In the genomic region with DNA sequence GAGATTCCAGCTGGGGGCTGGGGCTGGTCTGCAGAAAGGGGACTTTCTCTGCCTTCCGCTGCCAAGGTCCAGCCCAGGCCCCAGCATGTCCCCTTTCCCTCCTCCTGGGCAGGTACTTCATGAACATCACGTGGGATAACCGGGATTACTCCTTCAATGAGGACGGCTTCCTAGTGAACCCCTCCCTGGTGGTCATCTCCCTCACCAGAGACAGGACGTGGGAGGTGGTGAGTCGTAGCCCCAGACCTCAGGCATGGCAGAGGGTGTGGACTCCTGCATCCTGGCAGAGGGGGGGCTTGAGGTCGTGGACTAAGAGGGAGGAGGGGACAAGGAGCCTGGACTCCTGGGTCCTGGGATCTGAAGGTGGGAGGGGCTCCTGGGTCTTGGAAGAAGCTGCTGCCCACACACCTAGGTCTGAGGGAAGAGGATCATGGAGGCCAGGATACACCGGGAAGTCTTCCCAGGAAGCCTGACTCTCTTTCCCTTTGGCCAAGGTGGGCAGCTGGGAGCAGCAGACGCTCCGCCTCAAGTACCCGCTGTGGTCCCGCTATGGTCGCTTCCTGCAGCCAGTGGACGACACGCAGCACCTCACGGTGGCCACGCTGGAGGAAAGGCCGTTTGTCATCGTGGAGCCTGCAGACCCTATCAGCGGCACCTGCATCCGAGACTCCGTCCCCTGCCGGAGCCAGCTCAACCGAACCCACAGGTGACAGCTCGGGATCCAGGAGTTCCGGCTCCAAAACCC, we compare ENCODE assay signal across 13 cellular contexts. TPM values are rescaled to one million over a fixed set of nuclear protein-coding genes. Genes with fewer than 3 reads are reported as not detected.
A peak's percentile ranks its signal among the peaks of the same experiment; 100 is the strongest.
DNase-seq lines count a peak whose midpoint lies in the region; ATAC-seq and TF ChIP-seq lines count a peak whose summit lies in the region.
"Had no signal": no experiment of that assay in that cellular context is flagged by ENCODE, and none has a peak within 500 bp of the region (broad histone marks: within the 10 kb centered on the region; RNA-seq: fewer than 3 reads in every experiment).

No MANE protein-coding gene starts in this region.

- POLR2A ChIA-PET in activated CD4-positive, alpha-beta T cell treated with anti-CD3 and anti-CD28 coated beads, Interleukin-2, amount 10 ng/mL, durations not matched to agents 7 days and 5 days (lab: Charles Lee) = no interaction called here

- TF ChIP-seq EP300 in stomach (IDR thresholded peaks at IDR 0.05) = no peak

- H3K36me3 Mint-ChIP-seq in activated CD4-positive, alpha-beta T cell treated with anti-CD3 and anti-CD28 coated beads, Interleukin-2, amount 10 ng/mL, durations not matched to agents 7 days and 5 days (ENCODE audit: low read depth) = no peaks in the 10 kb centered on the region
- H3K36me3 Mint-ChIP-seq: activated CD8-positive, alpha-beta memory T cell treated with anti-CD3 and anti-CD28 coated beads, Interleukin-2, amount 10 ng/mL, durations not matched to agents 7 days and 5 days had no signal

- H3K27me3 ChIP-seq in NT2/D1 (ENCODE audit: insufficient read depth, insufficient read length) (peaks cover 11% of the 10 kb centered on the region), iPS-15b (ENCODE audit: control insufficient read depth, insufficient read depth, low read length) (no peaks in the 10 kb centered on the region), stomach (peaks cover 0 to 56% (median 25%) of the 10 kb centered on the region in 3 donors), tibial artery (peaks cover 0 to 56% of the 10 kb centered on the region in 2 donors)

- no peaks in the 10 kb centered on the region for H3K9me3 Mint-ChIP-seq in activated CD4-positive, alpha-beta T cell treated with anti-CD3 and anti-CD28 coated beads, Interleukin-2, amount 10 ng/mL, durations not matched to agents 7 days and 5 days

- H3K4me1 ChIP-seq in NT2/D1 (ENCODE audit: insufficient read depth, insufficient read length) (peaks cover 11% of the 10 kb centered on the region), iPS-15b (ENCODE audit: control insufficient read depth, insufficient read depth, low read length) (peaks cover 5% of the 10 kb centered on the region), stomach (peaks cover 15 to 23% (median 20%) of the 10 kb centered on the region in 4 donors), tibial artery (peaks cover 0 to 16% (median 6%) of the 10 kb centered on the region in 4 donors)

- intact Hi-C loops in stomach (cut with DNase I; ENCODE audit: low total_unique reads) (no loop called here), tibial artery (cut with DNase I; ENCODE audit: low total_unique reads) (loop anchor here (1.0 kb wide), 1 partner anchor 27 kb away; no protein-coding TSS in a partner anchor)

- H3K4me3 Mint-ChIP-seq in activated CD4-positive, alpha-beta T cell treated with anti-CD3 and anti-CD28 coated beads, Interleukin-2, amount 10 ng/mL, durations not matched to agents 7 days and 5 days = peak overlapping the region; percentile 67

- H3K9me3 ChIP-seq in NT2/D1 (ENCODE audit: insufficient read depth, low read length) (no peaks in the 10 kb centered on the region), iPS-15b (ENCODE audit: control insufficient read depth, insufficient read depth, low read length) (no peaks in the 10 kb centered on the region), stomach (no peaks in the 10 kb centered on the region), tibial artery (no peaks in the 10 kb centered on the region)
- H3K9me3 ChIP-seq: heart left ventricle, neutrophil had no signal

- H3K4me3 ChIP-seq in NT2/D1 (ENCODE audit: insufficient read length, low read depth) (peak overlapping the region; percentile 36), iPS-15b (ENCODE audit: low read depth, low read length) (peak overlapping the region; percentile 43), stomach (peak overlapping the region in 3 of 4 donors; percentile 20 to 41 (median 32)), tibial artery (no peak overlapping the region)

- H3K36me3 ChIP-seq in NT2/D1 (ENCODE audit: insufficient read depth, insufficient read length, low read length) = peaks cover 6% of the 10 kb centered on the region
- H3K36me3 ChIP-seq in iPS-15b (ENCODE audit: control insufficient read depth, insufficient read depth, low read length) = peaks cover 10% of the 10 kb centered on the region
- H3K36me3 ChIP-seq in stomach = no peaks in the 10 kb centered on the region
- no peaks in the 10 kb centered on the region for H3K36me3 ChIP-seq in tibial artery
- H3K36me3 ChIP-seq: heart left ventricle, neutrophil had no signal

- no peak overlapping the region for H3K27ac ChIP-seq in stomach
- no peak overlapping the region for H3K27ac ChIP-seq in tibial artery
- H3K27ac ChIP-seq: C4-2B, heart left ventricle, neutrophil had no signal

- 24 to 39% (median 32%) methylated on average over 13 to 26 of the region's 26 CpGs for WGBS in stomach, 5 donors

- H3K27me3 Mint-ChIP-seq in activated CD4-positive, alpha-beta T cell treated with anti-CD3 and anti-CD28 coated beads, Interleukin-2, amount 10 ng/mL, durations not matched to agents 7 days and 5 days = peaks cover 32% of the 10 kb centered on the region

- DNase-seq in activated CD4-positive, alpha-beta T cell treated with anti-CD3 and anti-CD28 coated beads, Interleukin-2, amount 10 ng/mL, durations not matched to agents 7 days and 5 days = no peak
- DNase-seq in activated CD4-positive, alpha-beta T cell treated with anti-CD3 and anti-CD28 coated beads for 4 hours = no peak
- DNase-seq in NT2/D1 (ENCODE audit: low read depth, low spot score) = no peak
- DNase-seq in stomach = no peak
- DNase-seq in tibial artery = no peak
- DNase-seq in COR-L47 (lab: John Stamatoyannopoulos, UW) = no peak
- DNase-seq: heart left ventricle, NCI-H1694 had no signal

- ATAC-seq in GM21528 (IDR thresholded peaks at IDR 0.05; ENCODE audit: low FRiP score, unreplicated experiment) = no peak
- ATAC-seq: heart left ventricle had no signal

- H3K9ac ChIP-seq in NT2/D1 (ENCODE audit: insufficient read length, low read depth) (peak overlapping the region; percentile 37), iPS-15b (ENCODE audit: low read depth, low read length) (no peak overlapping the region)

- H3K27ac Mint-ChIP-seq in activated CD4-positive, alpha-beta T cell treated with anti-CD3 and anti-CD28 coated beads, Interleukin-2, amount 10 ng/mL, durations not matched to agents 7 days and 5 days = peak overlapping the region; percentile 5
- H3K27ac Mint-ChIP-seq: activated CD8-positive, alpha-beta memory T cell treated with anti-CD3 and anti-CD28 coated beads, Interleukin-2, amount 10 ng/mL, durations not matched to agents 7 days and 5 days had no signal

- CTCF ChIA-PET in activated CD4-positive, alpha-beta T cell treated with anti-CD3 and anti-CD28 coated beads, Interleukin-2, amount 10 ng/mL, durations not matched to agents 7 days and 5 days (lab: Charles Lee) = interaction anchor here (0.6 to 1.9 kb wide), 3 partner anchors 8 to 428 kb away, joined by 3 to 7 read pairs (median 3); a partner anchor contains a TSS

- TF ChIP-seq POLR2A in stomach (IDR thresholded peaks at IDR 0.05) = no peak

- TF ChIP-seq CTCF in stomach (IDR thresholded peaks at IDR 0.05) (no peak), tibial artery (IDR thresholded peaks at IDR 0.05) (no peak)

- peaks cover 31% of the 10 kb centered on the region for H3K4me1 Mint-ChIP-seq in activated CD4-positive, alpha-beta T cell treated with anti-CD3 and anti-CD28 coated beads, Interleukin-2, amount 10 ng/mL, durations not matched to agents 7 days and 5 days

RNA-seq across cellular contexts. Expression of a gene that starts 20.6 kb away (rescaled TPM):
- total RNA-seq in activated CD4-positive, alpha-beta T cell treated with anti-CD3 and anti-CD28 coated beads, Interleukin-2, amount 10 ng/mL, durations not matched to agents 7 days and 5 days = under 1 TPM; 0.04 to 0.20 TPM
- 1 to 10 TPM in 1 of 5 donors, under 1 TPM in 2, not detected in 2; 0.14 to 1.8 (median 0.37) TPM for total RNA-seq in stomach
- polyA plus RNA-seq in stomach = under 1 TPM in 2 of 3 donors, not detected in 1; 0.06 to 0.10 TPM

RNA-seq across cellular contexts. Expression of a gene that starts 22.7 kb away (rescaled TPM):
- total RNA-seq in activated CD4-positive, alpha-beta T cell treated with anti-CD3 and anti-CD28 coated beads, Interleukin-2, amount 10 ng/mL, durations not matched to agents 7 days and 5 days = 10 to 100 TPM; 69.6 to 81.6 TPM
- total RNA-seq in stomach = 100 to 1,000 TPM in 1 of 5 donors, 10 to 100 TPM in 4; 45.8 to 123 (median 67.7) TPM
- polyA plus RNA-seq in stomach = 10 to 100 TPM; 69.8 to 93.8 (median 72.0) TPM

RNA-seq across cellular contexts. Expression of a gene that starts 31.7 kb away (rescaled TPM):
- 10 to 100 TPM; 31.0 to 35.2 TPM for total RNA-seq in activated CD4-positive, alpha-beta T cell treated with anti-CD3 and anti-CD28 coated beads, Interleukin-2, amount 10 ng/mL, durations not matched to agents 7 days and 5 days
- 10 to 100 TPM in 4 of 5 donors, 1 to 10 TPM in 1; 5.8 to 49.4 (median 18.5) TPM for total RNA-seq in stomach
- polyA plus RNA-seq in stomach = 10 to 100 TPM in 2 of 3 donors, 1 to 10 TPM in 1; 7.6 to 13.9 (median 12.8) TPM

RNA-seq across cellular contexts. Expression of a gene that starts 41.3 kb away (rescaled TPM):
- total RNA-seq in activated CD4-positive, alpha-beta T cell treated with anti-CD3 and anti-CD28 coated beads, Interleukin-2, amount 10 ng/mL, durations not matched to agents 7 days and 5 days = 1 to 10 TPM in 1 of 2 experiments, under 1 TPM in 1; 0.87 to 1.0 TPM
- 1 to 10 TPM in 2 of 5 donors, under 1 TPM in 1, not detected in 2; 0.92 to 4.6 (median 1.0) TPM for total RNA-seq in stomach
- polyA plus RNA-seq in stomach = under 1 TPM in 2 of 3 donors, not detected in 1; 0.19 to 0.75 TPM

RNA-seq across cellular contexts. Expression of a gene that starts 49.9 kb away (rescaled TPM):
- total RNA-seq in activated CD4-positive, alpha-beta T cell treated with anti-CD3 and anti-CD28 coated beads, Interleukin-2, amount 10 ng/mL, durations not matched to agents 7 days and 5 days = not detected
- not detected for total RNA-seq in stomach
- polyA plus RNA-seq in stomach = not detected
- total RNA-seq: activated CD8-positive, alpha-beta memory T cell treated with anti-CD3 and anti-CD28 coated beads, Interleukin-2, amount 10 ng/mL, durations not matched to agents 7 days and 5 days; heart left ventricle had no signal
- polyA plus RNA-seq: heart left ventricle had no signal

Comparison
In these comparisons a context has a peak if more than half of its experiments do, and no peak if none do; other contexts are left out.
1. H3K4me3 ChIP-seq: peak in NT2/D1 (single experiment), iPS-15b (single experiment) and stomach (3 of 4); none in tibial artery (0 of 2).